In the genomic region with DNA sequence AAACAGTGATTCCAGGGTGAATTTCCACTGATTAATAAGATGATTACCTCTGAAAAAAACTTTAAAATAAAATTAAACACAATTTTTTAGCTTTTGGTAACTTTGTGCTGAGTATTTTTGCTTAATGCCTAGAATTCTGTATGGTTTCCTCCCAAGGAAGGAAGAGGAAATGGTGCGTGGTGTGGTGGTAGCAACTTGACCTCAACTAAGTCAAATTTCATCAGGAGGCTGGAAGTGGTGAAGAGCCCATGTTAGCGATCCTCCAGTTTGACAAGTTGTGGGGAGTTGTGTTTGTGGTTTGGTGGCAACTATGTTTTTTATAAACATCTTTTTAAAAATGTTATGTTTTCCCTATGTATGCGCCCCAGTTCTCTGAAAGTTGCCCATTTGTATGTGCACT, we compare ENCODE assay signal across 17 cellular contexts. TPM values are rescaled to one million over a fixed set of nuclear protein-coding genes. Genes with fewer than 3 reads are reported as not detected.
DNase-seq lines count a peak whose midpoint lies in the region; ATAC-seq and TF ChIP-seq lines count a peak whose summit lies in the region.
"Had no signal": no experiment of that assay in that cellular context is flagged by ENCODE, and none has a peak within 500 bp of the region (broad histone marks: within the 10 kb centered on the region; RNA-seq: fewer than 3 reads in every experiment).

No MANE protein-coding gene starts in this region.

- H3K79me2 ChIP-seq in smooth muscle cell (ENCODE audit: low read depth): no peaks in the 10 kb centered on the region

- TF ChIP-seq CTCF in smooth muscle cell (IDR thresholded peaks at IDR 0.05; ENCODE audit: borderline replicate concordance, insufficient read depth, poor library complexity, severe bottlenecking): no peak

- no peaks in the 10 kb centered on the region for H3K9me3 ChIP-seq in smooth muscle cell (replicated peaks; ENCODE audit: low read depth)
- H3K9me3 ChIP-seq: heart left ventricle, SJCRH30 had no signal

- H2AFZ ChIP-seq in smooth muscle cell (ENCODE audit: low read depth): no peak overlapping the region

- H3K4me3 ChIP-seq in smooth muscle cell: no peak overlapping the region
- H3K4me3 ChIP-seq: heart left ventricle, SJCRH30 had no signal

- H3K4me3 Mint-ChIP-seq in immature natural killer cell: peak overlapping the region; percentile 67 to 85 (median 82)

- no peaks in the 10 kb centered on the region for H3F3A ChIP-seq in smooth muscle cell (ENCODE audit: low read depth)

- no peak overlapping the region for H3K9ac ChIP-seq in smooth muscle cell (ENCODE audit: low read depth)

- ATAC-seq in GM18868 (IDR thresholded peaks at IDR 0.05; ENCODE audit: unreplicated experiment): no peak
- ATAC-seq: heart left ventricle had no signal

- H3K36me3 Mint-ChIP-seq in immature natural killer cell: no peaks in the 10 kb centered on the region
- H3K36me3 Mint-ChIP-seq: CD4-positive, CD25-positive, alpha-beta regulatory T cell had no signal

- no peaks in the 10 kb centered on the region for H3K36me3 ChIP-seq in smooth muscle cell (ENCODE audit: low read depth)
- H3K36me3 ChIP-seq: SJCRH30 had no signal

- no peak overlapping the region for H3K4me2 ChIP-seq in smooth muscle cell

- H3K27ac ChIP-seq in smooth muscle cell (ENCODE audit: low read depth): no peak overlapping the region
- H3K27ac ChIP-seq: SJCRH30 had no signal

- no peaks in the 10 kb centered on the region for H4K20me1 ChIP-seq in smooth muscle cell (ENCODE audit: low read depth)

- peaks cover 55 to 65% of the 10 kb centered on the region in 2 donors for H3K4me1 Mint-ChIP-seq in immature natural killer cell

- H3K9me3 Mint-ChIP-seq in immature natural killer cell: no peaks in the 10 kb centered on the region
- H3K9me3 Mint-ChIP-seq: CD4-positive, CD25-positive, alpha-beta regulatory T cell had no signal

- peaks cover 8% of the 10 kb centered on the region for H3K27me3 ChIP-seq in smooth muscle cell (ENCODE audit: low read depth)
- H3K27me3 ChIP-seq: heart left ventricle, SJCRH30 had no signal

- DNase-seq in SIG-M5 treated with dmso at 0.1 percent for 504 hours (lab: John Stamatoyannopoulos, UW; ENCODE audit: unreplicated experiment): peak; percentile 59
- no peak for DNase-seq in SIG-M5 (lab: John Stamatoyannopoulos, UW)
- peak; percentile 79 to 82 for DNase-seq in Kasumi-1 (lab: John Stamatoyannopoulos, UW)
- DNase-seq in T-helper 22 cell (ENCODE audit: low read depth): peak; percentile 26
- DNase-seq in immature natural killer cell: peak; percentile 74 to 80 (median 79)
- DNase-seq in smooth muscle cell (lab: John Stamatoyannopoulos, UW; ENCODE audit: unreplicated experiment): no peak
- no peak for DNase-seq in activated CD4-positive, CD25-positive, alpha-beta regulatory T cell treated with anti-CD3 and anti-CD28 coated beads, Interleukin-2, amount 50 U/mL, for 72 hours
- DNase-seq: effector CD4-positive, alpha-beta T cell; heart left ventricle; NCI-H226; SJCRH30; stimulated activated naive CD4-positive, alpha-beta T cell had no signal

- H3K4me1 ChIP-seq in smooth muscle cell (ENCODE audit: low read depth): no peaks in the 10 kb centered on the region

- H3K27me3 Mint-ChIP-seq in immature natural killer cell (ENCODE audit: low read depth in 3 of 3): peaks cover 9 to 21% (median 12%) of the 10 kb centered on the region in 3 donors
- H3K27me3 Mint-ChIP-seq: CD4-positive, CD25-positive, alpha-beta regulatory T cell had no signal

- WGBS in smooth muscle cell (ENCODE audit: low lambda C conversion rate): 77% methylated on average over 3 of the region's 3 CpGs

- H3K27ac Mint-ChIP-seq in immature natural killer cell: peak overlapping the region; percentile 65 to 93 (median 80)

RNA-seq across cellular contexts. Expression of a gene that starts 5.0 kb away (rescaled TPM):
- polyA plus RNA-seq in immature natural killer cell: 100 to 1,000 TPM; 155 to 163 (median 161) TPM
- 35.1 and 38.0 TPM in 2 replicates for total RNA-seq in smooth muscle cell
- polyA plus RNA-seq in smooth muscle cell: 106 and 109 TPM in 2 replicates

RNA-seq across cellular contexts. Expression of a gene that starts 51.4 kb away (rescaled TPM):
- polyA plus RNA-seq in immature natural killer cell (1 to 10 TPM; 3.2 to 5.5 (median 3.5) TPM), smooth muscle cell (0.07 and 0.34 TPM in 2 replicates)
- total RNA-seq in smooth muscle cell: 0.22 TPM in 1 of 2 replicates, not detected in the other
- total RNA-seq: A172, bronchial epithelial cell, pulmonary artery endothelial cell had no signal

Comparison
In these comparisons a context has a peak if more than half of its experiments do, and no peak if none do; other contexts are left out.
1. DNase-seq: peak in SIG-M5 treated with dmso at 0.1 percent for 504 hours (single experiment), Kasumi-1 (2 of 2), T-helper 22 cell (single experiment) and immature natural killer cell (3 of 3); none in SIG-M5 (single experiment), smooth muscle cell (single experiment) and activated CD4-positive, CD25-positive, alpha-beta regulatory T cell treated with anti-CD3 and anti-CD28 coated beads, Interleukin-2, amount 50 U/mL, for 72 hours (single experiment).